ENCODE assay signal across 12 cellular contexts in the genomic region with DNA sequence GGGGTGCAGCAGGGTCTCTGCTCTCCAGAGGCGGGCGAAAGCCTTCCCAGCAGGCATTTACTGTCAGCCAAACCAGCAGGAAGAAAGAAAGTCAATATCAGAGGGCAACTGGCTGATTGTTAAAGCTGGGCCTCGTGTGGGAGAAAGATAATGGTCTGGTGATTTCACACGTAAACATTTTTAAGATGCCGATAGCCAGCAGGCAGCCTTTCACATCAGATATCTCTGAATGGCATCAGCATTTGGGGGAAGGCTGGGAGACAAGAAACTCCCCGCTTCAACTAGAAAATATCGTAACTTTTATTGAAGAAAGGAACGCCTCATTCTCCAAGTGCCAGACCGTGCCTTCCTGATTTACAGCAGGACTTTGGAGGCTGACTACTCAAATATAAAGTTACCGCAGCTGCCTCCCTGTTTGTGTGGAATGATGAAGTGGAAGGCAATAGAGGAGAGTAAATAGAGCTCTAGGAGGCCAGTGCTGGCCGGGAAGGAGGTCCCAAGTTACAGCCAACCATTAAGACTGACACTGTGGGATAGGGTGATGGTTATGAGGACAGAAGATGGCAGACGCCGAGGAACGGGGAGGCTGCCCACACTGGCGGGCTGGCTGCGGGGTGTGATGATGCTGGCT.
"Had no signal": no experiment of that assay in that cellular context is flagged by ENCODE, and none has a peak within 500 bp of the region (broad histone marks: within the 10 kb centered on the region; RNA-seq: fewer than 3 reads in every experiment).

No MANE protein-coding gene starts in this region.

- ATAC-seq: lower lobe of right lung; naive thymus-derived CD4-positive, alpha-beta T cell had no signal

- H3K9me3 ChIP-seq: breast epithelium, lower lobe of right lung, stomach, thoracic aorta had no signal

- H3K36me3 ChIP-seq: breast epithelium, lower lobe of right lung, stomach, thoracic aorta had no signal

- H3K4me1 ChIP-seq: breast epithelium, lower lobe of right lung, stomach had no signal

- DNase-seq: activated CD4-positive, alpha-beta memory T cell treated with anti-CD3 and anti-CD28 coated beads for 36 hours; activated gamma-delta T cell; activated naive CD8-positive, alpha-beta T cell treated with anti-CD3 and anti-CD28 coated beads, Interleukin-2, amount 10 ng/mL, durations not matched to agents 7 days and 5 days; activated T-cell treated with anti-CD3 and anti-CD28 coated beads, Interleukin-2, amount 50 U/mL, for 48 hours; anterior cingulate cortex; hypothalamus; lower lobe of right lung; naive thymus-derived CD4-positive, alpha-beta T cell; stimulated activated CD4-positive, alpha-beta T cell treated with anti-CD3 and anti-CD28 coated beads, Interleukin-4, amount 100 ng/mL, for 24 hours; stomach had no signal

- H3K4me3 ChIP-seq: breast epithelium, lower lobe of right lung, stomach, thoracic aorta had no signal

- H3K27me3 ChIP-seq: breast epithelium, stomach had no signal

- H3K27ac ChIP-seq: breast epithelium, lower lobe of right lung, stomach, thoracic aorta had no signal
